10 cellular contexts compared by ENCODE assay signal in the genomic region with DNA sequence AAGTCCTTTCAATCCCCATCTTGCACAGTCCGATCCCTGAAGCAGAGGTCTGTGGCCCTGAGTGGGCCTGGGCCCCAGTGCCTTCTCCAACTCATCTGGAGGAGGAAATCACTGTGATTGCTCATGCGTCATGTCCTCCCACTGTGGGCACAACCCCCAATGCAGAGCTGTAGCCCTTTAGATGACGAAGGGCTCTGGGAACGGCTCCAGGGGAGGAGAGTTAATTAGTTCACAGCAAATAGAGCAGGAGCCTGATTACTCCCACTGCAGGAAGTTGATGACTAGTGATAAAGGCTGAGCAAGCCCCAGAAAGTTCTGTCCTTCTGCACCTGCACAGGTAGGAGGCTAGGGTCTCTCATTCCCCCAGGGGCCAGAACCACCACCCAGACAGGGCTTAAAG.
DNase-seq lines count a peak whose midpoint lies in the region; ATAC-seq and TF ChIP-seq lines count a peak whose summit lies in the region.
"Had no signal": no experiment of that assay in that cellular context is flagged by ENCODE, and none has a peak within 500 bp of the region (broad histone marks: within the 10 kb centered on the region; RNA-seq: fewer than 3 reads in every experiment).

No MANE protein-coding gene starts in this region.

- no peak overlapping the region for H3K4me3 Mint-ChIP-seq in nephron

- in situ Hi-C loops in Caki2 (cut with HindIII; ENCODE audit: low pct_unique_long_range_greater_than_20kb, low sequenced_read_pairs) = no loop called here

- peak overlapping the region; percentile 37 to 74 (median 51) for H3K27ac Mint-ChIP-seq in nephron

- ATAC-seq in HG03108 (IDR thresholded peaks at IDR 0.05; ENCODE audit: unreplicated experiment) = no peak

- H3K4me3 ChIP-seq in cardiac fibroblast (replicated peaks in 1 of 2; ENCODE audit: low read depth in 2 of 2, low read length in 2 of 2) = no peak overlapping the region
- H3K4me3 ChIP-seq: Peyer's patch had no signal

- peaks cover 9% of the 10 kb centered on the region for H3K27me3 Mint-ChIP-seq in nephron (ENCODE audit: low read depth)

- DNase-seq in Caki2 (ENCODE audit: low read depth) (peak; percentile 9), NCI-H2029 (lab: John Stamatoyannopoulos, UW) (peak; percentile 77), cardiac fibroblast (ENCODE audit: low read depth in 2 of 2) (peak; percentile 79 to 87), NK-92 (lab: John Stamatoyannopoulos, UW; ENCODE audit: unreplicated experiment) (no peak), cardiac septum (ENCODE audit: low spot score) (no peak)
- DNase-seq in stimulated activated naive CD4-positive, alpha-beta T cell (lab: John Stamatoyannopoulos, UW) = no peak
- DNase-seq: activated CD4-positive, alpha-beta T cell treated with anti-CD3 and anti-CD28 coated beads, Interleukin-2, amount 50 U/mL, for 1 hour had no signal

- H3K9me3 Mint-ChIP-seq in nephron = no peaks in the 10 kb centered on the region

- H3K36me3 Mint-ChIP-seq in nephron (ENCODE audit: low read depth) = no peaks in the 10 kb centered on the region

- H3K4me1 Mint-ChIP-seq in nephron = no peaks in the 10 kb centered on the region

- no peak for TF ChIP-seq CTCF in cardiac fibroblast (IDR thresholded peaks at IDR 0.05; ENCODE audit: low read depth, low read length)
- no peak for TF ChIP-seq CTCF in nephron (IDR thresholded peaks at IDR 0.05; ENCODE audit: unreplicated experiment in 3 of 3)

- intact Hi-C loops in cardiac septum (cut with DNase I) = no loop called here

Comparison
In these comparisons a context has a peak if more than half of its experiments do, and no peak if none do; other contexts are left out.
1. DNase-seq: peak in Caki2 (single experiment), NCI-H2029 (single experiment) and cardiac fibroblast (2 of 2); none in NK-92 (single experiment), cardiac septum (single experiment) and stimulated activated naive CD4-positive, alpha-beta T cell (0 of 6).